ENCODE assay signal across 1 cellular context in the genomic region with DNA sequence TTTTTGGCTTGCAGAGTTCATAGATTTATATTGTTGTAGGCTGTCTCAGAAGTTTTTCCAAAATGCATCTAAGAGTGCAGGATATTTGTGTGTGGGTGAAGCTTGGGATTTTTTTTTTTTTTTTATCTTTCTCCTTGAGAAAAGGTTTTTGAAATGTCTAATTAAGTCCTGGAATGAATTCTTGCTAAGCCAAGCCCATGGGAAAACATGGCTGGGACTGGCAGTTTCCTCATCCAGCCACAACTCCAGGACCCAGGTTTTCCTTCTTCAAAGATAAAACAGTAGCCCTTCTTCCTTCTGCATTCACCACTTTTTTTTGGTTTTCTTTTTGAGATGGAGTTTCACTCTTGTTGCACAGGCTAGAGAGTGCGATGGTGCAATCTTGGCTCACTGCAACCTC.
TF ChIP-seq lines count a peak whose summit lies in the region.

No MANE protein-coding gene starts in this region.

TF ChIP-seq in HepG2, 621 proteins besides CTCF, POLR2A, EP300 and RAD21:
- TF ChIP-seq, protein P1, sequence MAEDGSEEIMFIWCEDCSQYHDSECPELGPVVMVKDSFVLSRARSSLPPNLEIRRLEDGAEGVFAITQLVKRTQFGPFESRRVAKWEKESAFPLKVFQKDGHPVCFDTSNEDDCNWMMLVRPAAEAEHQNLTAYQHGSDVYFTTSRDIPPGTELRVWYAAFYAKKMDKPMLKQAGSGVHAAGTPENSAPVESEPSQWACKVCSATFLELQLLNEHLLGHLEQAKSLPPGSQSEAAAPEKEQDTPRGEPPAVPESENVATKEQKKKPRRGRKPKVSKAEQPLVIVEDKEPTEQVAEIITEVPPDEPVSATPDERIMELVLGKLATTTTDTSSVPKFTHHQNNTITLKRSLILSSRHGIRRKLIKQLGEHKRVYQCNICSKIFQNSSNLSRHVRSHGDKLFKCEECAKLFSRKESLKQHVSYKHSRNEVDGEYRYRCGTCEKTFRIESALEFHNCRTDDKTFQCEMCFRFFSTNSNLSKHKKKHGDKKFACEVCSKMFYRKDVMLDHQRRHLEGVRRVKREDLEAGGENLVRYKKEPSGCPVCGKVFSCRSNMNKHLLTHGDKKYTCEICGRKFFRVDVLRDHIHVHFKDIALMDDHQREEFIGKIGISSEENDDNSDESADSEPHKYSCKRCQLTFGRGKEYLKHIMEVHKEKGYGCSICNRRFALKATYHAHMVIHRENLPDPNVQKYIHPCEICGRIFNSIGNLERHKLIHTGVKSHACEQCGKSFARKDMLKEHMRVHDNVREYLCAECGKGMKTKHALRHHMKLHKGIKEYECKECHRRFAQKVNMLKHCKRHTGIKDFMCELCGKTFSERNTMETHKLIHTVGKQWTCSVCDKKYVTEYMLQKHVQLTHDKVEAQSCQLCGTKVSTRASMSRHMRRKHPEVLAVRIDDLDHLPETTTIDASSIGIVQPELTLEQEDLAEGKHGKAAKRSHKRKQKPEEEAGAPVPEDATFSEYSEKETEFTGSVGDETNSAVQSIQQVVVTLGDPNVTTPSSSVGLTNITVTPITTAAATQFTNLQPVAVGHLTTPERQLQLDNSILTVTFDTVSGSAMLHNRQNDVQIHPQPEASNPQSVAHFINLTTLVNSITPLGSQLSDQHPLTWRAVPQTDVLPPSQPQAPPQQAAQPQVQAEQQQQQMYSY (CRISPR knock-in tag; IDR thresholded peaks at IDR 0.05) = peak; percentile 85
- no peak for TF ChIP-seq SMAD3 (CRISPR knock-in tag; IDR thresholded peaks at IDR 0.05)
